Comparison of ENCODE assay signal across 1 cellular context in the genomic region with DNA sequence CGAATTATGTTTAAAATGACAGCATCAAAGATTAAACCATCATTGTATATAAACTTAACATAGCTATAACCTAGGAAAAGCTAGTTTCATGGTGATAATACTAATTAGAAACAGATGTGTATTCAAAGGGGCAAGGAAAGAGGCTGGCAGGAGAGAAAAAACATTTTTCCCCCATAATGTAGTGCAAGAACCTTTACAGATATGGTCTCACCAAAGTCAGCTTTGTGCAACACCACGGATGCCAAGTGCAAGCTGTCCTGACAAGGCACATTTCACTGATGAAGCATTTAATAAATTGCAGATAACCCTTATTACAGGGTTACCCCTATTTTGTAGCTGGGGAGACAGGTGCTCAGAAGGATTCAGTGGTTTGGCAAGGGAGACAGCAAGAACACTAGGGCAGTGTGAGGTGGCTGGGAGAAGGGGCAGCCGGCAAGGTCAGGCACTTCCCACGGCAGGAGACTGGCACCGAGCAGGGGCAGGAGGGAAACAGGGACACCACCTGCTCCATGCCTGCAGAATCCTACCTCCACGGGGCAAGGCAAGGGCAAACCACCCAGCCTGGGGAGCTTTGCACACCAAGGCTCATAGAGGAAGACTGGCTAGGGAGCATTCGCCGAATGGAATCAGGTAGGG.
TF ChIP-seq lines count a peak whose summit lies in the region.

No MANE protein-coding gene starts in this region.

TF ChIP-seq in H1, 55 proteins besides CTCF, POLR2A, EP300 and RAD21:
- TF ChIP-seq SP2 (IDR thresholded peaks at IDR 0.05; ENCODE audit: low read length) = no peak
- no peak for TF ChIP-seq BRCA1 (IDR thresholded peaks at IDR 0.05; ENCODE audit: low read depth, low read length)
- TF ChIP-seq RFX5 (IDR thresholded peaks at IDR 0.05; ENCODE audit: borderline replicate concordance, low read depth, low read length) = no peak
- no peak for TF ChIP-seq SUZ12 (IDR thresholded peaks at IDR 0.05; ENCODE audit: low read length)
- no peak for TF ChIP-seq E2F6 (IDR thresholded peaks at IDR 0.05)
- TF ChIP-seq GABPA (IDR thresholded peaks at IDR 0.05; ENCODE audit: borderline replicate concordance, insufficient read depth, low read length) = no peak
- TF ChIP-seq HDAC2 (IDR thresholded peaks at IDR 0.05; ENCODE audit: borderline replicate concordance in 1 of 2, low read depth in 2 of 2, low read length in 2 of 2) = no peak
- no peak for TF ChIP-seq SIX5 (IDR thresholded peaks at IDR 0.05; ENCODE audit: low read depth, low read length)
- no peak for TF ChIP-seq TCF12 (IDR thresholded peaks at IDR 0.05; ENCODE audit: low read depth, low read length)
- no peak for TF ChIP-seq TAF7 (optimal IDR thresholded peaks at IDR 0.05; ENCODE audit: borderline replicate concordance, low read depth, low read length)
- TF ChIP-seq RXRA (IDR thresholded peaks at IDR 0.05; ENCODE audit: insufficient read depth, low read depth, low read length) = no peak
- TF ChIP-seq FOSL1 (IDR thresholded peaks at IDR 0.05; ENCODE audit: insufficient read depth, low read depth, low read length) = no peak
- TF ChIP-seq TAF1 (IDR thresholded peaks at IDR 0.05; ENCODE audit: low read depth, low read length) = no peak
- no peak for TF ChIP-seq HDAC6 (IDR thresholded peaks at IDR 0.05; ENCODE audit: low read depth, low read length)
- TF ChIP-seq PHF8 (conservative IDR thresholded peaks at IDR 0.05; ENCODE audit: low read depth, low read length) = no peak
- TF ChIP-seq SP1 (IDR thresholded peaks at IDR 0.05; ENCODE audit: low read depth, low read length) = no peak
- no peak for TF ChIP-seq BCL11A (IDR thresholded peaks at IDR 0.05; ENCODE audit: low read depth in 2 of 2, low read length in 2 of 2)
- TF ChIP-seq GTF2F1 (IDR thresholded peaks at IDR 0.05; ENCODE audit: borderline replicate concordance, low read depth, low read length) = no peak
- TF ChIP-seq POLR2AphosphoS5 (IDR thresholded peaks at IDR 0.05; ENCODE audit: low read depth, low read length) = no peak
- TF ChIP-seq CHD1 (IDR thresholded peaks at IDR 0.05; ENCODE audit: low read depth, low read length) = no peak
